8 cellular contexts compared by ENCODE assay signal in genomic region chr2:215728504-215729065, GRCh38.
DNase-seq lines count a peak whose midpoint lies in the region; ATAC-seq and TF ChIP-seq lines count a peak whose summit lies in the region.

No MANE protein-coding gene starts in this region.

- no peak for TF ChIP-seq POLR2A in upper lobe of left lung (IDR thresholded peaks at IDR 0.05)

- peak in 1 of 4 donors; percentile 68 for TF ChIP-seq EP300 in upper lobe of left lung (IDR thresholded peaks at IDR 0.05)

- peak overlapping the region in 2 of 4 donors; percentile 40 to 46 for H3K27ac ChIP-seq in upper lobe of left lung

- WGBS in upper lobe of left lung, 2 donors = 32 to 39% methylated on average over 2 of the region's 2 CpGs

- H3K4me1 ChIP-seq in upper lobe of left lung = peaks cover 4 to 13% (median 8%) of the 10 kb centered on the region in 4 donors

- TF ChIP-seq CTCF in upper lobe of left lung (IDR thresholded peaks at IDR 0.05) = peak in 1 of 6 experiments; percentile 5

- DNase-seq in AG20443 (ENCODE audit: low spot score) = peak; percentile 68
- DNase-seq in HT1080 (ENCODE audit: low read depth) = peak; percentile 97
- DNase-seq in dermis blood vessel endothelial cell = peak; percentile 41
- peak in 1 of 2 donors; percentile 59 for DNase-seq in upper lobe of left lung
- DNase-seq in activated CD4-positive, CD25-positive, alpha-beta regulatory T cell (lab: John Stamatoyannopoulos, UW) = no peak
- DNase-seq in NCI-H2171 treated with DMSO at 0.1 percent for 48 hours (lab: John Stamatoyannopoulos, UW) = no peak
- no peak for DNase-seq in HEK293T (ENCODE audit: extremely low spot score)

- H3K27me3 ChIP-seq in upper lobe of left lung = no peaks in the 10 kb centered on the region

- H3K4me3 ChIP-seq in upper lobe of left lung = no peak overlapping the region

- ATAC-seq in GM19463 (IDR thresholded peaks at IDR 0.05; ENCODE audit: unreplicated experiment) = peak; percentile 81
- peak; percentile 78 to 88 for ATAC-seq in upper lobe of left lung (ENCODE audit: low FRiP score in 2 of 2)

- CTCF ChIA-PET in HEK293T (lab: Yijun Ruan, JAX) = no interaction called here

- no peaks in the 10 kb centered on the region for H3K9me3 ChIP-seq in upper lobe of left lung

- POLR2A ChIA-PET in HEK293T (lab: Yijun Ruan, JAX) = no interaction called here

- H3K36me3 ChIP-seq in upper lobe of left lung = no peaks in the 10 kb centered on the region

TF ChIP-seq in HEK293T, 16 proteins besides CTCF, POLR2A, EP300 and RAD21:
- no peak for TF ChIP-seq FOXK2 (IDR thresholded peaks at IDR 0.05)
- no peak for TF ChIP-seq SUZ12 (IDR thresholded peaks at IDR 0.05)
- no peak for TF ChIP-seq TARDBP (IDR thresholded peaks at IDR 0.05)
- TF ChIP-seq L3MBTL2 (conservative IDR thresholded peaks at IDR 0.05) = no peak

Comparison
In these comparisons a context has a peak if more than half of its experiments do, and no peak if none do; other contexts are left out.
1. DNase-seq: peak in AG20443 (single experiment), HT1080 (single experiment) and dermis blood vessel endothelial cell (single experiment); none in activated CD4-positive, CD25-positive, alpha-beta regulatory T cell (0 of 4), NCI-H2171 treated with DMSO at 0.1 percent for 48 hours (single experiment) and HEK293T (single experiment).